15 cellular contexts compared by ENCODE assay signal in the genomic region with DNA sequence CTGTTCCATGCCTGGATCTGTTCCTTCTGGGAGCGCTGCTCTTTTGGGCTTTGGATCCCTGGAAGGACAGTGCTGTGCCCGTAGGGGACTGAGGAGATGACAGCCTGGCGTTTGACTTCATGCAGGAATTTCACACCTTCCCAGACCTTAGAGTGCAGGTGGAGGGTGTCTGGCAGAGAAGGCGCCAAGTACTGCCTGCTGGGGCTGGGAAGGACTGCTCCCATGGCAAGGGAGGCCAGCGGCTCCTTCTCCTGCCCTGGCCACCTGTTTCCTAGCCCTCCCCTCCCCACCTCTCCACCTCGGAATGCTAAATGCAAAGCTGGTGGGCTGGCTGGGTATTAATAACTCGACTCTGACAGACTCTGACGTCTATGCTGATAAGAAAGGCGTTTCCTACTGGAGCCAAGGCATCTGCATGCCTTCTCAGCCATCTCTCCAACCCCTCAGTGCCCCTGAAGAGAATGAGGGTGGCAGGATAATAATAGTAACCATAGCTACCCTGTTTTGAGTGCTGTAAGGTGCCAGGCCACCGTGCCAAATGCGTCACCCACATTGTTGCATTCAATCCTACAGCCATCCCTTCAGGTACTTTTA. TPM values are rescaled to one million over a fixed set of nuclear protein-coding genes. Genes with fewer than 3 reads are reported as not detected.
DNase-seq lines count a peak whose midpoint lies in the region; ATAC-seq, FAIRE-seq and TF ChIP-seq lines count a peak whose summit lies in the region.
"Had no signal": no experiment of that assay in that cellular context is flagged by ENCODE, and none has a peak within 500 bp of the region (broad histone marks: within the 10 kb centered on the region; RNA-seq: fewer than 3 reads in every experiment).

No MANE protein-coding gene starts in this region.

- H3K27me3 ChIP-seq in BE2C = peaks cover 11% of the 10 kb centered on the region
- peaks cover 9% of the 10 kb centered on the region for H3K27me3 ChIP-seq in HUES48 (ENCODE audit: control insufficient read depth, insufficient read depth, low read length)
- H3K27me3 ChIP-seq in endothelial cell of umbilical vein (ENCODE audit: control insufficient read depth in 2 of 2, insufficient read depth in 2 of 2, low read length in 2 of 2) = peaks cover 0 to 8% of the 10 kb centered on the region in 2 experiments
- no peaks in the 10 kb centered on the region for H3K27me3 ChIP-seq in mesendoderm (ENCODE audit: insufficient read depth, low read length, poor library complexity)

- TF ChIP-seq CTCF in BE2C (IDR thresholded peaks at IDR 0.05; ENCODE audit: low read depth, low read length) (no peak), endothelial cell of umbilical vein (IDR thresholded peaks at IDR 0.05; ENCODE audit: extremely low read depth in 1 of 2, insufficient read depth in 1 of 2, low read depth in 1 of 2, low read length in 2 of 2) (no peak)

- POLR2A ChIA-PET in endothelial cell of umbilical vein (lab: Charles Lee) = no interaction called here

- no peak for ATAC-seq in GM21423 (IDR thresholded peaks at IDR 0.05; ENCODE audit: unreplicated experiment)
- ATAC-seq: stimulated activated naive CD8-positive, alpha-beta T cell treated with anti-CD3 and anti-CD28 coated beads, Interleukin-15, Interleukin-2, amounts not matched to agents 100 U/mL and 50 U/mL, for 24 hours had no signal

- H3K79me1 ChIP-seq in mesendoderm (ENCODE audit: low read length) = no peaks in the 10 kb centered on the region

- DNase-seq in BE2C (no peak), endothelial cell of umbilical vein (ENCODE audit: low read depth, low spot score) (no peak), mesendoderm (peak; percentile 98), NCI-H128 (lab: John Stamatoyannopoulos, UW; ENCODE audit: unreplicated experiment) (no peak), AG08395 (ENCODE audit: low spot score) (no peak), substantia nigra (lab: John Stamatoyannopoulos, UW) (no peak)
- DNase-seq: activated CD4-positive, alpha-beta T cell treated with anti-CD3 and anti-CD28 coated beads, Interleukin-2, amount 50 U/mL, for 1 hour; CD4-positive, CD25-positive, alpha-beta regulatory T cell; central memory CD4-positive, alpha-beta T cell; stimulated activated CD4-positive, alpha-beta T cell treated with anti-CD3 and anti-CD28 coated beads, Interleukin-2, amount 100 ng/mL, for 48 hours; stimulated activated naive CD8-positive, alpha-beta T cell treated with anti-CD3 and anti-CD28 coated beads, Interleukin-15, Interleukin-2, amounts not matched to agents 100 U/mL and 50 U/mL, for 24 hours had no signal

- H3K79me2 ChIP-seq in endothelial cell of umbilical vein (ENCODE audit: control insufficient read depth, insufficient read depth, low read length) = no peaks in the 10 kb centered on the region
- no peaks in the 10 kb centered on the region for H3K79me2 ChIP-seq in mesendoderm (ENCODE audit: control insufficient read depth, insufficient read depth, low read length)

- peak overlapping the region; percentile 68 for H2BK120ac ChIP-seq in mesendoderm (ENCODE audit: low read depth, low read length)

- no TSS peak for BruUV-seq in endothelial cell of umbilical vein (replicated peaks; lab: Mats Ljungman, UMichigan)

- peak overlapping the region; percentile 59 for H3K27ac ChIP-seq in HUES48 (ENCODE audit: low read depth, low read length)
- no peak overlapping the region for H3K27ac ChIP-seq in endothelial cell of umbilical vein (ENCODE audit: insufficient read depth, low read depth, low read length)
- peak overlapping the region; percentile 81 for H3K27ac ChIP-seq in mesendoderm (ENCODE audit: low read depth, low read length)
- no peak overlapping the region for H3K27ac ChIP-seq in substantia nigra (ENCODE audit: low read depth, low read length, poor library complexity, severe bottlenecking)

- no peaks in the 10 kb centered on the region for H3K9me1 ChIP-seq in endothelial cell of umbilical vein (replicated peaks; ENCODE audit: control insufficient read depth, extremely low read depth, insufficient read depth, low read length)

- peak overlapping the region; percentile 28 for H3K18ac ChIP-seq in mesendoderm (ENCODE audit: low read length)

- intact Hi-C loops in endothelial cell of umbilical vein (cut with micrococcal nuclease) = no loop called here

- H3K4me3 ChIP-seq in BE2C (ENCODE audit: low read depth, low read length) (peak overlapping the region; percentile 20), HUES48 (ENCODE audit: low read depth, low read length) (no peak overlapping the region), endothelial cell of umbilical vein (replicated peaks in 1 of 3; ENCODE audit: insufficient read depth in 1 of 3, low read depth in 1 of 3, low read length in 3 of 3) (no peak overlapping the region), mesendoderm (ENCODE audit: low read length) (no peak overlapping the region)

- no peaks in the 10 kb centered on the region for H3K9me3 ChIP-seq in BE2C
- no peaks in the 10 kb centered on the region for H3K9me3 ChIP-seq in HUES48 (ENCODE audit: control insufficient read depth, insufficient read depth, low read length)
- no peaks in the 10 kb centered on the region for H3K9me3 ChIP-seq in endothelial cell of umbilical vein (replicated peaks; ENCODE audit: control insufficient read depth, insufficient read depth, low read length)

- FAIRE-seq in endothelial cell of umbilical vein (lab: Jason Lieb, UNC) = no peak

- no peak for TF ChIP-seq POLR2A in endothelial cell of umbilical vein (IDR thresholded peaks at IDR 0.05; ENCODE audit: low read depth, low read length)

- dilution Hi-C loops in endothelial cell of umbilical vein (cut with MboI; ENCODE audit: extremely low pct_ligation_motif_present, low sequenced_read_pairs) = no loop called here

- H4K5ac ChIP-seq in mesendoderm (ENCODE audit: low read length) = no peak overlapping the region

- CTCF ChIA-PET in endothelial cell of umbilical vein (lab: Charles Lee) = interaction anchor here (1.1 kb wide), 1 partner anchor 58 kb away, joined by 3 read pairs; no protein-coding TSS in a partner anchor

- H2AK5ac ChIP-seq in mesendoderm (ENCODE audit: low read length) = peak overlapping the region; percentile 66

- H3K9ac ChIP-seq in HUES48 (ENCODE audit: low read depth, low read length) = no peak overlapping the region
- H3K9ac ChIP-seq in endothelial cell of umbilical vein (replicated peaks; ENCODE audit: extremely low read depth, insufficient read depth, low read length) = no peak overlapping the region
- peak overlapping the region; percentile 62 for H3K9ac ChIP-seq in mesendoderm (ENCODE audit: low read length)

- peak overlapping the region; percentile 69 for H2AFZ ChIP-seq in endothelial cell of umbilical vein (ENCODE audit: low read depth, low read length)

- H3K36me3 ChIP-seq in BE2C = no peaks in the 10 kb centered on the region
- no peaks in the 10 kb centered on the region for H3K36me3 ChIP-seq in HUES48 (ENCODE audit: control insufficient read depth, insufficient read depth, low read length)
- no peaks in the 10 kb centered on the region for H3K36me3 ChIP-seq in endothelial cell of umbilical vein (ENCODE audit: control insufficient read depth in 2 of 2, extremely low read depth in 1 of 2, insufficient read depth in 2 of 2, low read length in 2 of 2)
- no peaks in the 10 kb centered on the region for H3K36me3 ChIP-seq in mesendoderm (ENCODE audit: control insufficient read depth, insufficient read depth, low read length)

- H3K4me1 ChIP-seq in BE2C (no peaks in the 10 kb centered on the region), HUES48 (ENCODE audit: control insufficient read depth, insufficient read depth, low read length) (peaks cover 23% of the 10 kb centered on the region), endothelial cell of umbilical vein (ENCODE audit: control insufficient read depth, extremely low read depth, insufficient read depth, low read length) (peaks cover 13% of the 10 kb centered on the region), mesendoderm (ENCODE audit: control insufficient read depth, low read depth, low read length) (peaks cover 18% of the 10 kb centered on the region)

- H2BK15ac ChIP-seq in mesendoderm (replicated peaks; ENCODE audit: low read depth) = no peak overlapping the region

- no peak overlapping the region for H3K4me2 ChIP-seq in endothelial cell of umbilical vein (ENCODE audit: insufficient read depth, low read length)
- H3K4me2 ChIP-seq in mesendoderm (ENCODE audit: low read length) = peak overlapping the region; percentile 8

- peak overlapping the region; percentile 96 for H2BK5ac ChIP-seq in mesendoderm (ENCODE audit: low read length)

- no peaks in the 10 kb centered on the region for H4K20me1 ChIP-seq in endothelial cell of umbilical vein (replicated peaks; ENCODE audit: control insufficient read depth, extremely low read depth, insufficient read depth, low read length)

- H3K56ac ChIP-seq in mesendoderm (ENCODE audit: low read length) = peak overlapping the region; percentile 81

- WGBS in mesendoderm (ENCODE audit: extremely low coverage, insufficient coverage, low lambda C conversion rate) = no CpG with 5 or more reads among the region's 11 CpGs

- H4K8ac ChIP-seq in mesendoderm (ENCODE audit: low read depth, low read length) = no peak overlapping the region

- peak overlapping the region; percentile 64 for H3K4ac ChIP-seq in mesendoderm (ENCODE audit: low read depth, low read length)

- H3K23ac ChIP-seq in mesendoderm (ENCODE audit: low read length) = no peak overlapping the region

RNA-seq across cellular contexts. Expression of a gene that starts 17.5 kb away (rescaled TPM):
- 6.1 TPM for polyA plus RNA-seq in BE2C (2012; ENCODE audit: insufficient read depth, insufficient read length, low read depth)
- total RNA-seq in endothelial cell of umbilical vein = 5.6 and 8.0 TPM in 2 replicates
- 1.2 and 1.6 TPM in 2 replicates for polyA plus RNA-seq in endothelial cell of umbilical vein
- 1.4 and 2.3 TPM in 2 replicates for polyA plus RNA-seq in endothelial cell of umbilical vein (2011; cell fraction: cytosol; rRNA removed)
- polyA plus RNA-seq in endothelial cell of umbilical vein (2011; cell fraction: nucleus; rRNA removed) = 1.2 and 2.1 TPM in 2 replicates
- 2.5 and 3.3 TPM in 2 replicates for polyA plus RNA-seq in endothelial cell of umbilical vein (2012)
- polyA minus RNA-seq in endothelial cell of umbilical vein = 5.2 and 7.7 TPM in 2 replicates
- polyA minus RNA-seq in endothelial cell of umbilical vein (2011; cell fraction: cytosol; rRNA and poly(A)+ RNA removed) = 6.2 TPM
- polyA minus RNA-seq in endothelial cell of umbilical vein (2011; cell fraction: nucleus; rRNA and poly(A)+ RNA removed) = 3.1 and 3.7 TPM in 2 replicates
- 1.2 TPM for polyA plus RNA-seq in mesendoderm (2013, experiment 1 of 2)
- polyA plus RNA-seq in mesendoderm (2013, experiment 2 of 2) = 1.2 TPM

RNA-seq across cellular contexts. Expression of a gene that starts 26.7 kb away (rescaled TPM):
- not detected for polyA plus RNA-seq in BE2C (2012; ENCODE audit: insufficient read depth, insufficient read length, low read depth)
- not detected in 2 replicates for total RNA-seq in endothelial cell of umbilical vein
- polyA plus RNA-seq in endothelial cell of umbilical vein = not detected in 2 replicates
- not detected in 2 replicates for polyA plus RNA-seq in endothelial cell of umbilical vein (2011; cell fraction: cytosol; rRNA removed)
- polyA plus RNA-seq in endothelial cell of umbilical vein (2011; cell fraction: nucleus; rRNA removed) = not detected in 2 replicates
- polyA plus RNA-seq in endothelial cell of umbilical vein (2012) = not detected in 2 replicates
- not detected in 2 replicates for polyA minus RNA-seq in endothelial cell of umbilical vein
- polyA minus RNA-seq in endothelial cell of umbilical vein (2011; cell fraction: cytosol; rRNA and poly(A)+ RNA removed) = not detected
- polyA minus RNA-seq in endothelial cell of umbilical vein (2011; cell fraction: nucleus; rRNA and poly(A)+ RNA removed) = not detected in 2 replicates
- not detected for polyA plus RNA-seq in mesendoderm (2013, experiment 1 of 2)
- polyA plus RNA-seq in mesendoderm (2013, experiment 2 of 2) = 0.03 TPM
- total RNA-seq: activated T-helper 2 cell treated with anti-CD3 and anti-CD28 coated beads, Interferon-gamma antibody, Interleukin-2, Interleukin-4, amounts not matched to agents 10 μg/mL and 5 μg/mL and 100 μg/mL, durations not matched to agents 14 hours and 24 hours and 36 hours; CD4-positive, CD25-positive, alpha-beta regulatory T cell; kidney epithelial cell had no signal
- polyA plus RNA-seq: CD4-positive, CD25-positive, alpha-beta regulatory T cell had no signal

RNA-seq across cellular contexts. Expression of a gene that starts 48.3 kb away (rescaled TPM):
- polyA plus RNA-seq in BE2C (2012; ENCODE audit: insufficient read depth, insufficient read length, low read depth) = 0.28 TPM
- total RNA-seq in endothelial cell of umbilical vein = not detected in 2 replicates
- polyA plus RNA-seq in endothelial cell of umbilical vein = not detected in 2 replicates
- not detected in 2 replicates for polyA plus RNA-seq in endothelial cell of umbilical vein (2011; cell fraction: cytosol; rRNA removed)
- polyA plus RNA-seq in endothelial cell of umbilical vein (2011; cell fraction: nucleus; rRNA removed) = not detected in 2 replicates
- not detected in 2 replicates for polyA plus RNA-seq in endothelial cell of umbilical vein (2012)
- polyA minus RNA-seq in endothelial cell of umbilical vein = not detected in 2 replicates
- not detected for polyA minus RNA-seq in endothelial cell of umbilical vein (2011; cell fraction: cytosol; rRNA and poly(A)+ RNA removed)
- not detected in 2 replicates for polyA minus RNA-seq in endothelial cell of umbilical vein (2011; cell fraction: nucleus; rRNA and poly(A)+ RNA removed)
- 0.35 TPM for polyA plus RNA-seq in mesendoderm (2013, experiment 1 of 2)
- 0.41 TPM for polyA plus RNA-seq in mesendoderm (2013, experiment 2 of 2)
- total RNA-seq: activated T-helper 2 cell treated with anti-CD3 and anti-CD28 coated beads, Interferon-gamma antibody, Interleukin-2, Interleukin-4, amounts not matched to agents 10 μg/mL and 5 μg/mL and 100 μg/mL, durations not matched to agents 14 hours and 24 hours and 36 hours; CD4-positive, CD25-positive, alpha-beta regulatory T cell had no signal

Comparison
In these comparisons a context has a peak if more than half of its experiments do, and no peak if none do; other contexts are left out.
1. H3K27ac ChIP-seq: peak in HUES48 (single experiment) and mesendoderm (single experiment); none in endothelial cell of umbilical vein (single experiment) and substantia nigra (single experiment).